1 cellular context compared by ENCODE assay signal in the genomic region with DNA sequence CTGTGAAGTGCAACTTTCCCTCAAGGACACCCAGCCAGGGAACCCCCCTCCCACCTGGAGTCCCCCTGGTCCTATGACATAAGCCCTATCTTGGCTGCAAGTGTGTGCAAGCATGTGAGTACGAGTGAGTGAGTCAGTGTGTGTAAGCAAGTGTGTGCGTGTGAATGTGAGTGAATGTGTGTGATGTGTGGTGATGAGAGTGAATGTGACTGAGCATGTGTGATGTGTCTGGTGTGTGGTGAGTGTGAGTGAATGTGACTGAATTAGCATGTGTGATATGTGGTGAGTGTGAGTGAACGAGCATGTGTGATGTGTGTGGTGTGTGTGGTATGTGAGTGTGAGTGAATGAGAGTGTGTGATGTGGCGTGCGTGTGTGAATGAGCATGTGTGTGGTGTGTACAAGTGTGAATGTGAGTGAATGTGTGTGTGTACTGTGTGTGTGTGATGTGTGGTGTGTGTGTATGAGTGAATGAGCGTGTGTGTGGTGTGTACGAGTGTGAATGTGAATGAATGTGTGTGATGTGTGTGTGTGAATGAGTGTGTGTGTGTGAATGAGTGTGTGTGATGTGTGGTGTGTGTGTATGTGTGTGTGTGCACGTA.
TF ChIP-seq lines count a peak whose summit lies in the region.

No MANE protein-coding gene starts in this region.

TF ChIP-seq in HEK293, 187 proteins besides CTCF, POLR2A, EP300 and RAD21 (continued from another document and continues in another):
- TF ChIP-seq, protein P1, sequence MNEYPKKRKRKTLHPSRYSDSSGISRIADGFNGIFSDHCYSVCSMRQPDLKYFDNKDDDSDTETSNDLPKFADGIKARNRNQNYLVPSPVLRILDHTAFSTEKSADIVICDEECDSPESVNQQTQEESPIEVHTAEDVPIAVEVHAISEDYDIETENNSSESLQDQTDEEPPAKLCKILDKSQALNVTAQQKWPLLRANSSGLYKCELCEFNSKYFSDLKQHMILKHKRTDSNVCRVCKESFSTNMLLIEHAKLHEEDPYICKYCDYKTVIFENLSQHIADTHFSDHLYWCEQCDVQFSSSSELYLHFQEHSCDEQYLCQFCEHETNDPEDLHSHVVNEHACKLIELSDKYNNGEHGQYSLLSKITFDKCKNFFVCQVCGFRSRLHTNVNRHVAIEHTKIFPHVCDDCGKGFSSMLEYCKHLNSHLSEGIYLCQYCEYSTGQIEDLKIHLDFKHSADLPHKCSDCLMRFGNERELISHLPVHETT (tag by site-specific recombination; IDR thresholded peaks at IDR 0.05), result no peak
- TF ChIP-seq ZNF621 (tag by site-specific recombination; IDR thresholded peaks at IDR 0.05) (no peak), ZNF433 (tag by site-specific recombination; IDR thresholded peaks at IDR 0.05; ENCODE audit: low read depth) (no peak), HOXC10 (CRISPR knock-in tag; IDR thresholded peaks at IDR 0.05) (no peak), ZNF266 (tag by site-specific recombination; IDR thresholded peaks at IDR 0.05; ENCODE audit: low read depth) (peak; percentile 75; the same call in 1 of the 2 replicates), ZNF529 (tag by site-specific recombination; IDR thresholded peaks at IDR 0.05; ENCODE audit: insufficient replicate concordance) (no peak), ZNF404 (tag by site-specific recombination; IDR thresholded peaks at IDR 0.05) (no peak), KLF9 (tag by site-specific recombination; IDR thresholded peaks at IDR 0.05; ENCODE audit: low read depth) (no peak; the same call in 1 of the 2 replicates), OSR2 (tag by site-specific recombination; IDR thresholded peaks at IDR 0.05) (no peak), ZNF48 (tag by site-specific recombination; IDR thresholded peaks at IDR 0.05) (no peak), GLIS1 (tag by site-specific recombination; IDR thresholded peaks at IDR 0.05) (peak; percentile 74), ZNF223 (tag by site-specific recombination; IDR thresholded peaks at IDR 0.05) (0 out of 2 replicates have a peak, but pooled peaks have one; percentile 9), ZNF16 (tag by site-specific recombination; IDR thresholded peaks at IDR 0.05; ENCODE audit: low read depth) (no peak), ZNF169 (tag by site-specific recombination; IDR thresholded peaks at IDR 0.05) (peak; percentile 31; the same call in 1 of the 2 replicates), WT1 (tag by site-specific recombination; IDR thresholded peaks at IDR 0.05) (no peak), ZNF133 (tag by site-specific recombination; IDR thresholded peaks at IDR 0.05) (no peak; the same call in 1 of the 2 replicates), ZNF624 (tag by site-specific recombination; IDR thresholded peaks at IDR 0.05) (no peak), ZNF521 (tag by site-specific recombination; IDR thresholded peaks at IDR 0.05) (no peak), ZSCAN23 (tag by site-specific recombination; IDR thresholded peaks at IDR 0.05) (no peak), ZNF146 (tag by site-specific recombination; IDR thresholded peaks at IDR 0.05) (no peak), ZNF473 (tag by site-specific recombination; IDR thresholded peaks at IDR 0.05) (peak; percentile 91), ZNF701 (tag by site-specific recombination; IDR thresholded peaks at IDR 0.05) (peak; percentile 22; the same call in 1 of the 2 replicates), SP3 (tag by site-specific recombination; IDR thresholded peaks at IDR 0.05) (no peak)
- TF ChIP-seq, protein P2, sequence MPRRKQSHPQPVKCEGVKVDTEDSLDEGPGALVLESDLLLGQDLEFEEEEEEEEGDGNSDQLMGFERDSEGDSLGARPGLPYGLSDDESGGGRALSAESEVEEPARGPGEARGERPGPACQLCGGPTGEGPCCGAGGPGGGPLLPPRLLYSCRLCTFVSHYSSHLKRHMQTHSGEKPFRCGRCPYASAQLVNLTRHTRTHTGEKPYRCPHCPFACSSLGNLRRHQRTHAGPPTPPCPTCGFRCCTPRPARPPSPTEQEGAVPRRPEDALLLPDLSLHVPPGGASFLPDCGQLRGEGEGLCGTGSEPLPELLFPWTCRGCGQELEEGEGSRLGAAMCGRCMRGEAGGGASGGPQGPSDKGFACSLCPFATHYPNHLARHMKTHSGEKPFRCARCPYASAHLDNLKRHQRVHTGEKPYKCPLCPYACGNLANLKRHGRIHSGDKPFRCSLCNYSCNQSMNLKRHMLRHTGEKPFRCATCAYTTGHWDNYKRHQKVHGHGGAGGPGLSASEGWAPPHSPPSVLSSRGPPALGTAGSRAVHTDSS (tag by site-specific recombination; IDR thresholded peaks at IDR 0.05), result no peak
- TF ChIP-seq, protein P3, sequence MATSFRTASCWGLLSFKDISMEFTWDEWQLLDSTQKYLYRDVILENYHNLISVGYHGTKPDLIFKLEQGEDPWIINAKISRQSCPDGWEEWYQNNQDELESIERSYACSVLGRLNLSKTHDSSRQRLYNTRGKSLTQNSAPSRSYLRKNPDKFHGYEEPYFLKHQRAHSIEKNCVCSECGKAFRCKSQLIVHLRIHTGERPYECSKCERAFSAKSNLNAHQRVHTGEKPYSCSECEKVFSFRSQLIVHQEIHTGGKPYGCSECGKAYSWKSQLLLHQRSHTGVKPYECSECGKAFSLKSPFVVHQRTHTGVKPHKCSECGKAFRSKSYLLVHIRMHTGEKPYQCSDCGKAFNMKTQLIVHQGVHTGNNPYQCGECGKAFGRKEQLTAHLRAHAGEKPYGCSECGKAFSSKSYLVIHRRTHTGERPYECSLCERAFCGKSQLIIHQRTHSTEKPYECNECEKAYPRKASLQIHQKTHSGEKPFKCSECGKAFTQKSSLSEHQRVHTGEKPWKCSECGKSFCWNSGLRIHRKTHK (tag by site-specific recombination; IDR thresholded peaks at IDR 0.05), result no peak
- TF ChIP-seq, protein P4, sequence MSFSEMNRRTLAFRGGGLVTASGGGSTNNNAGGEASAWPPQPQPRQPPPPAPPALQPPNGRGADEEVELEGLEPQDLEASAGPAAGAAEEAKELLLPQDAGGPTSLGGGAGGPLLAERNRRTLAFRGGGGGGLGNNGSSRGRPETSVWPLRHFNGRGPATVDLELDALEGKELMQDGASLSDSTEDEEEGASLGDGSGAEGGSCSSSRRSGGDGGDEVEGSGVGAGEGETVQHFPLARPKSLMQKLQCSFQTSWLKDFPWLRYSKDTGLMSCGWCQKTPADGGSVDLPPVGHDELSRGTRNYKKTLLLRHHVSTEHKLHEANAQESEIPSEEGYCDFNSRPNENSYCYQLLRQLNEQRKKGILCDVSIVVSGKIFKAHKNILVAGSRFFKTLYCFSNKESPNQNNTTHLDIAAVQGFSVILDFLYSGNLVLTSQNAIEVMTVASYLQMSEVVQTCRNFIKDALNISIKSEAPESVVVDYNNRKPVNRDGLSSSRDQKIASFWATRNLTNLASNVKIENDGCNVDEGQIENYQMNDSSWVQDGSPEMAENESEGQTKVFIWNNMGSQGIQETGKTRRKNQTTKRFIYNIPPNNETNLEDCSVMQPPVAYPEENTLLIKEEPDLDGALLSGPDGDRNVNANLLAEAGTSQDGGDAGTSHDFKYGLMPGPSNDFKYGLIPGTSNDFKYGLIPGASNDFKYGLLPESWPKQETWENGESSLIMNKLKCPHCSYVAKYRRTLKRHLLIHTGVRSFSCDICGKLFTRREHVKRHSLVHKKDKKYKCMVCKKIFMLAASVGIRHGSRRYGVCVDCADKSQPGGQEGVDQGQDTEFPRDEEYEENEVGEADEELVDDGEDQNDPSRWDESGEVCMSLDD (tag by site-specific recombination; IDR thresholded peaks at IDR 0.05), result no peak; the same call in 1 of the 2 replicates
- TF ChIP-seq, protein P5, sequence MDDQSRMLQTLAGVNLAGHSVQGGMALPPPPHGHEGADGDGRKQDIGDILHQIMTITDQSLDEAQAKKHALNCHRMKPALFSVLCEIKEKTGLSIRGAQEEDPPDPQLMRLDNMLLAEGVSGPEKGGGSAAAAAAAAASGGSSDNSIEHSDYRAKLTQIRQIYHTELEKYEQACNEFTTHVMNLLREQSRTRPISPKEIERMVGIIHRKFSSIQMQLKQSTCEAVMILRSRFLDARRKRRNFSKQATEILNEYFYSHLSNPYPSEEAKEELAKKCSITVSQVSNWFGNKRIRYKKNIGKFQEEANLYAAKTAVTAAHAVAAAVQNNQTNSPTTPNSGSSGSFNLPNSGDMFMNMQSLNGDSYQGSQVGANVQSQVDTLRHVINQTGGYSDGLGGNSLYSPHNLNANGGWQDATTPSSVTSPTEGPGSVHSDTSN (CRISPR knock-in tag; IDR thresholded peaks at IDR 0.05), result no peak
- TF ChIP-seq, protein P6, sequence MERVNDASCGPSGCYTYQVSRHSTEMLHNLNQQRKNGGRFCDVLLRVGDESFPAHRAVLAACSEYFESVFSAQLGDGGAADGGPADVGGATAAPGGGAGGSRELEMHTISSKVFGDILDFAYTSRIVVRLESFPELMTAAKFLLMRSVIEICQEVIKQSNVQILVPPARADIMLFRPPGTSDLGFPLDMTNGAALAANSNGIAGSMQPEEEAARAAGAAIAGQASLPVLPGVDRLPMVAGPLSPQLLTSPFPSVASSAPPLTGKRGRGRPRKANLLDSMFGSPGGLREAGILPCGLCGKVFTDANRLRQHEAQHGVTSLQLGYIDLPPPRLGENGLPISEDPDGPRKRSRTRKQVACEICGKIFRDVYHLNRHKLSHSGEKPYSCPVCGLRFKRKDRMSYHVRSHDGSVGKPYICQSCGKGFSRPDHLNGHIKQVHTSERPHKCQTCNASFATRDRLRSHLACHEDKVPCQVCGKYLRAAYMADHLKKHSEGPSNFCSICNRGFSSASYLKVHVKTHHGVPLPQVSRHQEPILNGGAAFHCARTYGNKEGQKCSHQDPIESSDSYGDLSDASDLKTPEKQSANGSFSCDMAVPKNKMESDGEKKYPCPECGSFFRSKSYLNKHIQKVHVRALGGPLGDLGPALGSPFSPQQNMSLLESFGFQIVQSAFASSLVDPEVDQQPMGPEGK (tag by site-specific recombination; IDR thresholded peaks at IDR 0.05), result no peak
- TF ChIP-seq, protein P7, sequence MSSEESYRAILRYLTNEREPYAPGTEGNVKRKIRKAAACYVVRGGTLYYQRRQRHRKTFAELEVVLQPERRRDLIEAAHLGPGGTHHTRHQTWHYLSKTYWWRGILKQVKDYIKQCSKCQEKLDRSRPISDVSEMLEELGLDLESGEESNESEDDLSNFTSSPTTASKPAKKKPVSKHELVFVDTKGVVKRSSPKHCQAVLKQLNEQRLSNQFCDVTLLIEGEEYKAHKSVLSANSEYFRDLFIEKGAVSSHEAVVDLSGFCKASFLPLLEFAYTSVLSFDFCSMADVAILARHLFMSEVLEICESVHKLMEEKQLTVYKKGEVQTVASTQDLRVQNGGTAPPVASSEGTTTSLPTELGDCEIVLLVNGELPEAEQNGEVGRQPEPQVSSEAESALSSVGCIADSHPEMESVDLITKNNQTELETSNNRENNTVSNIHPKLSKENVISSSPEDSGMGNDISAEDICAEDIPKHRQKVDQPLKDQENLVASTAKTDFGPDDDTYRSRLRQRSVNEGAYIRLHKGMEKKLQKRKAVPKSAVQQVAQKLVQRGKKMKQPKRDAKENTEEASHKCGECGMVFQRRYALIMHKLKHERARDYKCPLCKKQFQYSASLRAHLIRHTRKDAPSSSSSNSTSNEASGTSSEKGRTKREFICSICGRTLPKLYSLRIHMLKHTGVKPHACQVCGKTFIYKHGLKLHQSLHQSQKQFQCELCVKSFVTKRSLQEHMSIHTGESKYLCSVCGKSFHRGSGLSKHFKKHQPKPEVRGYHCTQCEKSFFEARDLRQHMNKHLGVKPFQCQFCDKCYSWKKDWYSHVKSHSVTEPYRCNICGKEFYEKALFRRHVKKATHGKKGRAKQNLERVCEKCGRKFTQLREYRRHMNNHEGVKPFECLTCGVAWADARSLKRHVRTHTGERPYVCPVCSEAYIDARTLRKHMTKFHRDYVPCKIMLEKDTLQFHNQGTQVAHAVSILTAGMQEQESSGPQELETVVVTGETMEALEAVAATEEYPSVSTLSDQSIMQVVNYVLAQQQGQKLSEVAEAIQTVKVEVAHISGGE (tag by site-specific recombination; conservative IDR thresholded peaks at IDR 0.05; ENCODE audit: low read depth), result no peak
- TF ChIP-seq, protein P8, sequence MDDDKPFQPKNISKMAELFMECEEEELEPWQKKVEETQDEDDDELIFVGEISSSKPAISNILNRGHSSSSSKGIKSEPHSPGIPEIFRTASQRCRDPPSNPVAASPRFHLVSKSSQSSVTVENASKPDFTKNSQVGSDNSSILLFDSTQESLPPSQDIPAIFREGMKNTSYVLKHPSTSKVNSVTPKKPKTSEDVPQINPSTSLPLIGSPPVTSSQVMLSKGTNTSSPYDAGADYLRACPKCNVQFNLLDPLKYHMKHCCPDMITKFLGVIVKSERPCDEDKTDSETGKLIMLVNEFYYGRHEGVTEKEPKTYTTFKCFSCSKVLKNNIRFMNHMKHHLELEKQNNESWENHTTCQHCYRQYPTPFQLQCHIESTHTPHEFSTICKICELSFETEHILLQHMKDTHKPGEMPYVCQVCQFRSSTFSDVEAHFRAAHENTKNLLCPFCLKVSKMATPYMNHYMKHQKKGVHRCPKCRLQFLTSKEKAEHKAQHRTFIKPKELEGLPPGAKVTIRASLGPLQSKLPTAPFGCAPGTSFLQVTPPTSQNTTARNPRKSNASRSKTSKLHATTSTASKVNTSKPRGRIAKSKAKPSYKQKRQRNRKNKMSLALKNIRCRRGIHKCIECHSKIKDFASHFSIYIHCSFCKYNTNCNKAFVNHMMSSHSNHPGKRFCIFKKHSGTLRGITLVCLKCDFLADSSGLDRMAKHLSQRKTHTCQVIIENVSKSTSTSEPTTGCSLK (tag by site-specific recombination; IDR thresholded peaks at IDR 0.05), result peak; percentile 100
- TF ChIP-seq, protein P9, sequence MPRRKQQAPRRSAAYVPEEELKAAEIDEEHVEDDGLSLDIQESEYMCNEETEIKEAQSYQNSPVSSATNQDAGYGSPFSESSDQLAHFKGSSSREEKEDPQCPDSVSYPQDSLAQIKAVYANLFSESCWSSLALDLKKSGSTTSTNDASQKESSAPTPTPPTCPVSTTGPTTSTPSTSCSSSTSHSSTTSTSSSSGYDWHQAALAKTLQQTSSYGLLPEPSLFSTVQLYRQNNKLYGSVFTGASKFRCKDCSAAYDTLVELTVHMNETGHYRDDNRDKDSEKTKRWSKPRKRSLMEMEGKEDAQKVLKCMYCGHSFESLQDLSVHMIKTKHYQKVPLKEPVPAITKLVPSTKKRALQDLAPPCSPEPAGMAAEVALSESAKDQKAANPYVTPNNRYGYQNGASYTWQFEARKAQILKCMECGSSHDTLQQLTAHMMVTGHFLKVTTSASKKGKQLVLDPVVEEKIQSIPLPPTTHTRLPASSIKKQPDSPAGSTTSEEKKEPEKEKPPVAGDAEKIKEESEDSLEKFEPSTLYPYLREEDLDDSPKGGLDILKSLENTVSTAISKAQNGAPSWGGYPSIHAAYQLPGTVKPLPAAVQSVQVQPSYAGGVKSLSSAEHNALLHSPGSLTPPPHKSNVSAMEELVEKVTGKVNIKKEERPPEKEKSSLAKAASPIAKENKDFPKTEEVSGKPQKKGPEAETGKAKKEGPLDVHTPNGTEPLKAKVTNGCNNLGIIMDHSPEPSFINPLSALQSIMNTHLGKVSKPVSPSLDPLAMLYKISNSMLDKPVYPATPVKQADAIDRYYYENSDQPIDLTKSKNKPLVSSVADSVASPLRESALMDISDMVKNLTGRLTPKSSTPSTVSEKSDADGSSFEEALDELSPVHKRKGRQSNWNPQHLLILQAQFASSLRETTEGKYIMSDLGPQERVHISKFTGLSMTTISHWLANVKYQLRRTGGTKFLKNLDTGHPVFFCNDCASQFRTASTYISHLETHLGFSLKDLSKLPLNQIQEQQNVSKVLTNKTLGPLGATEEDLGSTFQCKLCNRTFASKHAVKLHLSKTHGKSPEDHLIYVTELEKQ (tag by site-specific recombination; IDR thresholded peaks at IDR 0.05; ENCODE audit: borderline replicate concordance), result no peak
